Comparison of ENCODE assay signal across 18 cellular contexts in the genomic region with DNA sequence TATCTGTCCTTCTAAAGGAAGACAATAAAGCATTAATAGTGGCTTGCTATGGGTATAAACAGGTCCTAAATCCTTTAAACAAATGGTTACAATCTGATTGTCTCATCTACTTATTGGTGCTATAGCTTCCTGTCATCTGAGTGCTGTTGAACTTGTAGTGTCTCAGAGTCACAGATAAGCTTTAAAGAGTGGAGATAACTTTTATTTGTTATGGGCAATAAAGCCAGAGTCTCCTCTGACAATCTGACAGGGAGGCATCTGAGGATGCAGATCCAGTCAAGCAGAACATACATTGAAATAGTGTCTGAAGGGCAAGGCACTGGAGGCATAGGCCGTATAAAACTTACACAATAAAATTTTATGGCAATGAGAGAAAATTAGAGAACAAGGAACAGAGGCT.
"Had no signal": no experiment of that assay in that cellular context is flagged by ENCODE, and none has a peak within 500 bp of the region (broad histone marks: within the 10 kb centered on the region; RNA-seq: fewer than 3 reads in every experiment).

No MANE protein-coding gene starts in this region.

- ATAC-seq: activated CD8-positive, alpha-beta T cell treated with anti-CD3 and anti-CD28 coated beads, Interleukin-2, amount 10 ng/mL, durations not matched to agents 7 days and 5 days; activated T-cell treated with anti-CD3 and anti-CD28 coated beads, Interleukin-2, amount 50 U/mL, for 72 hours; foreskin keratinocyte; lower lobe of right lung; stimulated activated memory B cell treated with anti-CD40 and anti-IgM and Interleukin-4, amounts not matched to agents 10 μg/mL and 1 μg/mL and 100 μg/mL, for 72 hours had no signal

- DNase-seq: activated B cell treated with CpG ODN at 0.5 μM for 24 hours; activated CD4-positive, alpha-beta T cell treated with anti-CD3 and anti-CD28 coated beads for 48 hours; activated CD8-positive, alpha-beta memory T cell treated with anti-CD3 and anti-CD28 coated beads, Interleukin-2, amount 50 U/mL, for 4 hours; activated CD8-positive, alpha-beta T cell treated with anti-CD3 and anti-CD28 coated beads, Interleukin-2, amount 10 ng/mL, durations not matched to agents 7 days and 5 days; activated naive CD8-positive, alpha-beta T cell treated with anti-CD3 and anti-CD28 coated beads, Interleukin-2, amount 10 ng/mL, durations not matched to agents 7 days and 5 days; activated T-cell treated with anti-CD3 and anti-CD28 coated beads, Interleukin-2, amount 50 U/mL, for 72 hours; central memory CD4-positive, alpha-beta T cell; colonic mucosa; esophagus squamous epithelium; foreskin keratinocyte; glutamatergic neuron; lower lobe of right lung; midbrain; ovary; sigmoid colon; stimulated activated CD4-positive, alpha-beta T cell treated with anti-CD3 and anti-CD28 coated beads, Interleukin-12 subunit alpha, Interleukin-12 subunit beta, amount 100 ng/mL, for 4 hours; thyroid gland had no signal

- H3K4me3 ChIP-seq: colonic mucosa, esophagus squamous epithelium, lower lobe of right lung, ovary, sigmoid colon, thyroid gland had no signal
